24 cellular contexts compared by ENCODE assay signal in the genomic region with DNA sequence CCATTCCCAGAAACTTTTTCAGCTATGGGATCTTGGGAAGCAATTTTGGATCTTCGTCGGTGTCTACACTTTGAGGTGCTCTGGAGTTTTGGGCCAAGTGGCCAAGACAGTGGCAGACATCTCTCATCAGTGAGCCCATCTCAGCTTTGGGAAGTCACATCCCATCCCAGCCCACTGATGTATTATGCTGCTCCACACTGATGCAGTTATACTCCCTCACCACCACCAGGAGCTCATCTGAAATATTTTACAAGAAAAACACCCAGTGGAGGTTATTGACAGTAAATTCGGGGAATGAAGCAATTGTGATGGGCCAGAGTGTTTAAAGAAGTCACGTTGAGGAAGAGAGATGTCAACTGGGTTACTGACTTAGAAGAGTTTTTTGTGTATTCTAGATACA.
"Had no signal": no experiment of that assay in that cellular context is flagged by ENCODE, and none has a peak within 500 bp of the region (broad histone marks: within the 10 kb centered on the region; RNA-seq: fewer than 3 reads in every experiment).

No MANE protein-coding gene starts in this region.

- DNase-seq: IMR-90, Kasumi-1, MV-4-11, NCI-H1048, NCI-H1105, NCI-H1436 treated with DMSO at 0.1 percent for 48 hours, NCI-H187, NCI-H2029, NCI-H2081 treated with DMSO at 0.1 percent for 48 hours, NCI-H2171, NCI-H226, NCI-H446, NCI-H510A, NCI-H524 treated with DMSO at 0.1 percent for 48 hours, NCI-H69, NCI-H774, RPMI8226, SHP77, SK-N-SH, SW 1271, T-cell had no signal

- H3K4me3 Mint-ChIP-seq: T-cell had no signal

- H3K4me2 ChIP-seq: KMS-11, SK-N-SH had no signal

- H3K27ac Mint-ChIP-seq: T-cell had no signal

- H3K9me3 ChIP-seq: SK-N-SH had no signal

- FAIRE-seq: HepG2, RCC 7860 had no signal

- H3K9ac ChIP-seq: KMS-11, SK-N-SH had no signal

- H3K27ac ChIP-seq: KMS-11 had no signal

- H3K9me2 ChIP-seq: SK-N-SH had no signal

- H3K9me3 Mint-ChIP-seq: T-cell had no signal

- ATAC-seq: HepG2, T-cell had no signal

- H3K27me3 Mint-ChIP-seq: T-cell had no signal
